Comparison of ENCODE assay signal across 13 cellular contexts in the genomic region with DNA sequence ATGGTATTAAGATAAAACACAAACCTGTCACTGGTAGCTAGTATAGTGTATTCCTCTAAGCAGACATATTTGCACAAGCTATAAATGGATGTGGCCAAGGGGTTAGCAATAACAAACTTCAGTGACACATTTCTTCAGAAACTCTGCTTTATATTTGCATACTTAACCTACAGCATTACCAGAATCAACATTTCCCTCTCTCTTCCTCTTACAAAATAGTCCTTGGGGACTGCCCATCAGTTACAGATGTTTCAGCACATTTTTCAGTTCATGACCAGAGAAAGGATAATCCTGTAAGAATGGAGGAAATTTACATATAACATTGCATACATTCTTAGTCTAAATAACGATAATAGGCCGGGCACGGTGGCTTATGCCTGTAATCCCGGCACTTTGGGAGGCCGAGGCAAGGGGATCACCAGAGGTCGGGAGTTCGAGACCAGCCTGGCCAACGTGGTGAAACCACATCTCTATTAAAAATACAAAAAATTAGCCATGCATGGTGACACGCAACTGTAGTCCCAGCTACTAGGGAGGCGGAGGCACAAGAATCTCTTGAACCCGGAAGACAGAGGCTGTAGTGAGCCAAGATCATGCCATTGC. TPM values are rescaled to one million over a fixed set of nuclear protein-coding genes. Genes with fewer than 3 reads are reported as not detected.
A peak's percentile ranks its signal among the peaks of the same experiment; 100 is the strongest.
DNase-seq lines count a peak whose midpoint lies in the region; ATAC-seq, FAIRE-seq and TF ChIP-seq lines count a peak whose summit lies in the region.
"Had no signal": no experiment of that assay in that cellular context is flagged by ENCODE, and none has a peak within 500 bp of the region (broad histone marks: within the 10 kb centered on the region; RNA-seq: fewer than 3 reads in every experiment).

No MANE protein-coding gene starts in this region.

- H2AFZ ChIP-seq in OCI-LY7 (ENCODE audit: low read length), result no peak overlapping the region
- H2AFZ ChIP-seq: GM23338 had no signal

- no peak for TF ChIP-seq CTCF in OCI-LY7 (conservative IDR thresholded peaks at IDR 0.05; ENCODE audit: low read length)
- TF ChIP-seq CTCF in upper lobe of left lung (IDR thresholded peaks at IDR 0.05), result no peak

- CTCF ChIA-PET in OCI-LY7 (lab: Charles Lee; ENCODE audit: unreplicated experiment), result no interaction called here

- H3K36me3 ChIP-seq in OCI-LY7 (ENCODE audit: insufficient read depth, low read length), result no peaks in the 10 kb centered on the region
- no peaks in the 10 kb centered on the region for H3K36me3 ChIP-seq in upper lobe of left lung
- H3K36me3 ChIP-seq: right atrium auricular region had no signal

- no peaks in the 10 kb centered on the region for H3K9me2 ChIP-seq in OCI-LY7 (ENCODE audit: insufficient read depth, low read length)

- H3K4me2 ChIP-seq in OCI-LY7 (ENCODE audit: low read length), result peak overlapping the region; percentile 1; the same call in 1 of the 2 replicates
- H3K4me2 ChIP-seq: GM23338 had no signal

- peak; percentile 99 for FAIRE-seq in GM12892 (lab: Jason Lieb, UNC)

- H3K4me1 ChIP-seq in OCI-LY7 (ENCODE audit: insufficient read depth, low read length, poor library complexity, severe bottlenecking) (no peaks in the 10 kb centered on the region), upper lobe of left lung (no peaks in the 10 kb centered on the region)
- H3K4me1 ChIP-seq: right atrium auricular region had no signal

- WGBS in upper lobe of left lung, 2 donors, result 92% methylated on average over 11 of the region's 11 CpGs

- no peak overlapping the region for H3K4me3 ChIP-seq in OCI-LY7 (ENCODE audit: low read depth, low read length, poor library complexity, severe bottlenecking)
- H3K4me3 ChIP-seq in upper lobe of left lung, result no peak overlapping the region
- H3K4me3 ChIP-seq: GM23338, right atrium auricular region had no signal

- no peaks in the 10 kb centered on the region for H3K79me2 ChIP-seq in OCI-LY7 (ENCODE audit: insufficient read depth, low read depth, low read length)

- H3K27ac ChIP-seq in OCI-LY7 (ENCODE audit: low read depth, low read length, poor library complexity, severe bottlenecking), result no peak overlapping the region
- H3K27ac ChIP-seq in upper lobe of left lung, result no peak overlapping the region
- H3K27ac ChIP-seq: right atrium auricular region had no signal

- no peaks in the 10 kb centered on the region for H4K20me1 ChIP-seq in OCI-LY7 (ENCODE audit: insufficient read depth, low read length)

- DNase-seq in GM12892 (ENCODE audit: insufficient read length) (peak; percentile 23), OCI-LY7 (ENCODE audit: low spot score) (no peak), upper lobe of left lung (no peak), NCI-H2196 (lab: John Stamatoyannopoulos, UW; ENCODE audit: unreplicated experiment) (no peak), RPMI8226 (no peak), NOMO-1 treated with DMSO at 0.1 percent for 48 hours (lab: John Stamatoyannopoulos, UW; ENCODE audit: unreplicated experiment) (no peak)
- DNase-seq: activated CD4-positive, alpha-beta T cell treated with anti-CD3 and anti-CD28 coated beads, Interleukin-2, amount 10 ng/mL, durations not matched to agents 24 days and 14 days; mammary epithelial cell had no signal

- H3K9me3 ChIP-seq in OCI-LY7 (ENCODE audit: low read length) (no peaks in the 10 kb centered on the region), upper lobe of left lung (no peaks in the 10 kb centered on the region)
- H3K9me3 ChIP-seq: right atrium auricular region had no signal

- intact Hi-C loops in OCI-LY7 (cut with micrococcal nuclease; ENCODE audit: unreplicated experiment), result no loop called here

- no peak for TF ChIP-seq EP300 in upper lobe of left lung (IDR thresholded peaks at IDR 0.05)

- no peak for TF ChIP-seq POLR2A in GM12892 (IDR thresholded peaks at IDR 0.05; ENCODE audit: low read depth, low read length)
- no peak for TF ChIP-seq POLR2A in upper lobe of left lung (IDR thresholded peaks at IDR 0.05)

- POLR2A ChIA-PET in OCI-LY7 (lab: Charles Lee), result no interaction called here

- no TSS peak for BruUV-seq in OCI-LY7 (replicated peaks; lab: Mats Ljungman, UMichigan)

- peak; percentile 97 for ATAC-seq in GM19452 (IDR thresholded peaks at IDR 0.05; ENCODE audit: unreplicated experiment)
- ATAC-seq in HG02943 (IDR thresholded peaks at IDR 0.05; ENCODE audit: low read depth, unreplicated experiment), result peak; percentile 96
- no peak for ATAC-seq in upper lobe of left lung (ENCODE audit: low FRiP score in 2 of 2)
- ATAC-seq: GM23338 had no signal

- no peaks in the 10 kb centered on the region for H3K27me3 ChIP-seq in upper lobe of left lung
- H3K27me3 ChIP-seq: right atrium auricular region had no signal

RNA-seq across cellular contexts. Expression of a gene that starts 25.3 kb away (rescaled TPM):
- 14.4 TPM for polyA plus RNA-seq in GM12892 (2012; ENCODE audit: missing spikeins)
- not detected in 2 replicates for total RNA-seq in OCI-LY7 (2014; rRNA removed; shearing (Covaris generic))
- total RNA-seq in OCI-LY7 (2022) (not detected in 2 replicates), upper lobe of left lung (10 to 100 TPM; 16.8 to 62.5 (median 40.6) TPM)
- total RNA-seq: activated CD4-positive, alpha-beta T cell treated with anti-CD3 and anti-CD28 coated beads, Interleukin-2, amount 10 ng/mL, durations not matched to agents 24 days and 14 days had no signal
- polyA plus RNA-seq: CD14-positive monocyte had no signal

Comparison
In these comparisons a context has a peak if more than half of its experiments do, and no peak if none do; other contexts are left out.
1. ATAC-seq: peak in GM19452 (single experiment) and HG02943 (single experiment); none in upper lobe of left lung (0 of 2).
2. RNA of a gene that starts 25.3 kb away (total RNA-seq): 16.8 to 62.5 TPM in upper lobe of left lung; not detected in OCI-LY7; every median in the first group is over 10 times any median in the second.